21 cellular contexts compared by ENCODE assay signal in genomic region chr9:1202512-1203285, GRCh38.
"Had no signal": no experiment of that assay in that cellular context is flagged by ENCODE, and none has a peak within 500 bp of the region (broad histone marks: within the 10 kb centered on the region; RNA-seq: fewer than 3 reads in every experiment).

No MANE protein-coding gene starts in this region.

- H3K27me3 ChIP-seq: brain microvascular endothelial cell, heart right ventricle, left lung, suprapubic skin, tibial nerve had no signal

- H3K27ac ChIP-seq: brain microvascular endothelial cell, left lung, suprapubic skin, tibial nerve, WERI-Rb-1 had no signal

- H3K4me1 ChIP-seq: suprapubic skin, tibial nerve had no signal

- H3K9me3 ChIP-seq: heart right ventricle, left lung, suprapubic skin, tibial nerve had no signal

- H3K4me3 ChIP-seq: heart right ventricle, left lung, suprapubic skin, tibial nerve had no signal

- DNase-seq: activated CD4-positive, alpha-beta memory T cell treated with anti-CD3 and anti-CD28 coated beads for 36 hours; activated CD4-positive, alpha-beta T cell treated with anti-CD3 and anti-CD28 coated beads, Interleukin-2, amount 10 ng/mL, durations not matched to agents 24 days and 14 days; activated CD4-positive, CD25-positive, alpha-beta regulatory T cell treated with anti-CD3 and anti-CD28 coated beads, Interleukin-2, amount 50 U/mL, for 72 hours; activated CD8-positive, alpha-beta memory T cell treated with anti-CD3 and anti-CD28 coated beads, Interleukin-2, amount 50 U/mL, for 48 hours; activated gamma-delta T cell treated with Interleukin-2 at 50 U/mL for 16 hours; activated naive CD4-positive, alpha-beta T cell treated with anti-CD3 and anti-CD28 coated beads, Interleukin-2, amount 50 U/mL, for 16 hours; activated T-cell treated with anti-CD3 and anti-CD28 coated beads, Interleukin-2, amount 50 U/mL, for 24 hours; amniotic stem cell; brain microvascular endothelial cell; caudate nucleus; foreskin melanocyte; heart right ventricle; kidney glomerular epithelial cell; left lung; stimulated activated CD4-positive, alpha-beta T cell treated with anti-CD3 and anti-CD28 coated beads, Interleukin-15, amount 100 ng/mL, for 24 hours; stimulated activated CD4-positive, alpha-beta T cell treated with anti-CD3 and anti-CD28 coated beads, Interleukin-2, amount 100 ng/mL, for 24 hours; stimulated activated naive B cell treated with anti-CD40 and anti-IgM and Interleukin-4, amounts not matched to agents 10 μg/mL and 1 μg/mL and 100 μg/mL, for 72 hours; WERI-Rb-1 had no signal

- H3K36me3 ChIP-seq: brain microvascular endothelial cell, heart right ventricle, left lung, suprapubic skin, tibial nerve, WERI-Rb-1 had no signal

- ATAC-seq: activated T-helper 17 cell treated with anti-CD3 and anti-CD28 coated beads, Interleukin-2, amount 50 U/mL, for 72 hours; heart right ventricle; left lung; stimulated activated naive B cell treated with anti-CD40 and anti-IgM and Interleukin-4, amounts not matched to agents 10 μg/mL and 1 μg/mL and 100 μg/mL, for 72 hours had no signal
